Comparison of ENCODE assay signal across 8 cellular contexts in genomic region chr6:116278478-116278822, GRCh38. TPM values are rescaled to one million over a fixed set of nuclear protein-coding genes. Genes with fewer than 3 reads are reported as not detected.
DNase-seq lines count a peak whose midpoint lies in the region; ATAC-seq and TF ChIP-seq lines count a peak whose summit lies in the region.

No MANE protein-coding gene starts in this region.

- no peaks in the 10 kb centered on the region for H3K9me2 ChIP-seq in SK-N-SH

- 63% methylated on average over 11 of the region's 11 CpGs for WGBS in SK-N-SH (ENCODE audit: low lambda C conversion rate)

- POLR2A ChIA-PET in SK-N-SH (lab: Yijun Ruan, JAX) = interaction anchor here (1.8 to 2.1 kb wide), 2 partner anchors 10 to 49 kb away, joined by 5 to 11 read pairs; no protein-coding TSS in a partner anchor

- peaks cover 34% of the 10 kb centered on the region for H4K20me1 ChIP-seq in SK-N-SH (ENCODE audit: insufficient read depth)

- H3K27me3 Mint-ChIP-seq in activated T-helper 2 cell treated with anti-CD3 and anti-CD28 coated beads, Interferon-gamma antibody, Interleukin-2, Interleukin-4, amounts not matched to agents 10 μg/mL and 5 μg/mL and 100 μg/mL, durations not matched to agents 14 hours and 24 hours and 36 hours (ENCODE audit: low read depth) = peaks cover 3% of the 10 kb centered on the region
- peaks cover 15 to 21% (median 21%) of the 10 kb centered on the region in 3 donors for H3K27me3 Mint-ChIP-seq in immature natural killer cell (ENCODE audit: low read depth in 3 of 3)

- TF ChIP-seq RAD21 in SK-N-SH (IDR thresholded peaks at IDR 0.05; ENCODE audit: low read length) = no peak

- H3K9me3 ChIP-seq in SK-N-SH = no peaks in the 10 kb centered on the region
- H3K9me3 ChIP-seq in subcutaneous abdominal adipose tissue (ENCODE audit: control insufficient read depth in 5 of 5, low read length in 5 of 5) = no peaks in the 10 kb centered on the region

- intact Hi-C loops in activated T-helper 2 cell treated with anti-CD3 and anti-CD28 coated beads, Interferon-gamma antibody, Interleukin-2, Interleukin-4, amounts not matched to agents 10 μg/mL and 5 μg/mL and 100 μg/mL, durations not matched to agents 14 hours and 24 hours and 36 hours (cut with micrococcal nuclease) = loop anchor here (5.0 kb wide), 1 partner anchor 61 kb away; no protein-coding TSS in a partner anchor

- peak overlapping the region; percentile 89 for H3K4me2 ChIP-seq in SK-N-SH

- peak overlapping the region; percentile 97 for H3K27ac Mint-ChIP-seq in activated T-helper 2 cell treated with anti-CD3 and anti-CD28 coated beads, Interferon-gamma antibody, Interleukin-2, Interleukin-4, amounts not matched to agents 10 μg/mL and 5 μg/mL and 100 μg/mL, durations not matched to agents 14 hours and 24 hours and 36 hours
- peak overlapping the region; percentile 98 to 100 (median 100) for H3K27ac Mint-ChIP-seq in immature natural killer cell

- ATAC-seq in SK-N-SH treated with all-trans-retinoic acid at 6 μM for 48 hours = no peak

- no peak for TF ChIP-seq CTCF in SK-N-SH (IDR thresholded peaks at IDR 0.05)

- H3K36me3 Mint-ChIP-seq in activated T-helper 2 cell treated with anti-CD3 and anti-CD28 coated beads, Interferon-gamma antibody, Interleukin-2, Interleukin-4, amounts not matched to agents 10 μg/mL and 5 μg/mL and 100 μg/mL, durations not matched to agents 14 hours and 24 hours and 36 hours (ENCODE audit: low read depth) = peaks cover 53% of the 10 kb centered on the region
- H3K36me3 Mint-ChIP-seq in immature natural killer cell = peaks cover 15 to 22% (median 18%) of the 10 kb centered on the region in 3 donors

- no peak for TF ChIP-seq EP300 in SK-N-SH (IDR thresholded peaks at IDR 0.05; ENCODE audit: borderline replicate concordance in 1 of 2, low read depth in 1 of 2, low read length in 1 of 2)

- H3K27me3 ChIP-seq in SK-N-SH (ENCODE audit: insufficient read depth) (no peaks in the 10 kb centered on the region), subcutaneous abdominal adipose tissue (ENCODE audit: control insufficient read depth in 5 of 5, insufficient read depth in 4 of 5, low read length in 5 of 5) (no peaks in the 10 kb centered on the region)

- peaks cover 67% of the 10 kb centered on the region for H3K79me2 ChIP-seq in SK-N-SH (ENCODE audit: insufficient read depth)

- peaks cover 51% of the 10 kb centered on the region for H3K4me1 Mint-ChIP-seq in activated T-helper 2 cell treated with anti-CD3 and anti-CD28 coated beads, Interferon-gamma antibody, Interleukin-2, Interleukin-4, amounts not matched to agents 10 μg/mL and 5 μg/mL and 100 μg/mL, durations not matched to agents 14 hours and 24 hours and 36 hours (ENCODE audit: low read depth)
- H3K4me1 Mint-ChIP-seq in immature natural killer cell = peaks cover 61 to 72% of the 10 kb centered on the region in 2 donors

- peak overlapping the region; percentile 97 for H3K4me3 Mint-ChIP-seq in activated T-helper 2 cell treated with anti-CD3 and anti-CD28 coated beads, Interferon-gamma antibody, Interleukin-2, Interleukin-4, amounts not matched to agents 10 μg/mL and 5 μg/mL and 100 μg/mL, durations not matched to agents 14 hours and 24 hours and 36 hours (ENCODE audit: low read depth)
- peak overlapping the region; percentile 94 to 100 (median 97) for H3K4me3 Mint-ChIP-seq in immature natural killer cell

- no peaks in the 10 kb centered on the region for H3K9me3 Mint-ChIP-seq in activated T-helper 2 cell treated with anti-CD3 and anti-CD28 coated beads, Interferon-gamma antibody, Interleukin-2, Interleukin-4, amounts not matched to agents 10 μg/mL and 5 μg/mL and 100 μg/mL, durations not matched to agents 14 hours and 24 hours and 36 hours
- H3K9me3 Mint-ChIP-seq in immature natural killer cell = no peaks in the 10 kb centered on the region

- CTCF ChIA-PET in SK-N-SH (lab: Yijun Ruan, JAX) = interaction anchor here (1.8 to 4.9 kb wide), 7 partner anchors 9 to 284 kb away, joined by 5 to 59 read pairs (median 23); no protein-coding TSS in a partner anchor

- H3K4me1 ChIP-seq in SK-N-SH (ENCODE audit: control insufficient read depth in 1 of 2, insufficient read depth in 2 of 2, low read depth in 1 of 2, low read length in 1 of 2) (peaks cover 4 to 20% of the 10 kb centered on the region in 2 experiments; a peak in 2 of 4 replicates), subcutaneous abdominal adipose tissue (ENCODE audit: control insufficient read depth in 5 of 5, insufficient read depth in 5 of 5, low read length in 5 of 5) (peaks cover 14 to 55% (median 52%) of the 10 kb centered on the region in 5 donors)

- H3K9ac ChIP-seq in SK-N-SH = peak overlapping the region; percentile 96
- H3K9ac ChIP-seq in subcutaneous abdominal adipose tissue (ENCODE audit: low read length in 5 of 5) = peak overlapping the region; percentile 95 to 98 (median 97)

- H3K36me3 ChIP-seq in SK-N-SH (replicated peaks in 1 of 2; ENCODE audit: control insufficient read depth in 1 of 2, insufficient read depth in 2 of 2, low read length in 1 of 2) (peaks cover 21 to 23% of the 10 kb centered on the region in 2 experiments), subcutaneous abdominal adipose tissue (ENCODE audit: control insufficient read depth in 5 of 5, insufficient read depth in 5 of 5, low read length in 5 of 5) (peaks cover under 1 to 14% (median 4%) of the 10 kb centered on the region in 5 donors)

- DNase-seq in SK-N-SH (no peak), immature natural killer cell (no peak), HuH-7 (ENCODE audit: low spot score) (no peak), SIG-M5 (lab: John Stamatoyannopoulos, UW) (no peak), cerebellar cortex (ENCODE audit: low spot score) (no peak)
- no peak for DNase-seq in activated T-helper 2 cell treated with anti-CD3 and anti-CD28 coated beads, Interferon-gamma antibody, Interleukin-2, Interleukin-4, amounts not matched to agents 10 μg/mL and 5 μg/mL and 100 μg/mL, durations not matched to agents 14 hours and 24 hours and 36 hours (ENCODE audit: low spot score)

- no peak overlapping the region for H2AFZ ChIP-seq in SK-N-SH (ENCODE audit: low read depth)

- H3K27ac ChIP-seq in SK-N-SH (ENCODE audit: low read depth in 2 of 2, low read length in 1 of 2) = peak overlapping the region; percentile 94 to 98; a peak in 3 of 4 replicates
- H3K27ac ChIP-seq in subcutaneous abdominal adipose tissue (ENCODE audit: low read depth, low read length) = peak overlapping the region; percentile 99

- peaks cover 8% of the 10 kb centered on the region for H3F3A ChIP-seq in SK-N-SH (replicated peaks; ENCODE audit: insufficient read depth)

- H3K4me3 ChIP-seq in SK-N-SH (ENCODE audit: low read depth in 2 of 2, low read length in 1 of 2) (peak overlapping the region; percentile 62 to 82), subcutaneous abdominal adipose tissue (ENCODE audit: low read depth in 1 of 5, low read length in 5 of 5) (peak overlapping the region; percentile 89 to 98 (median 96))

TF ChIP-seq in SK-N-SH, 30 proteins besides CTCF, POLR2A, EP300 and RAD21 (continues in another document):
- no peak for TF ChIP-seq NFIC (IDR thresholded peaks at IDR 0.05; ENCODE audit: borderline replicate concordance)
- no peak for TF ChIP-seq USF2 (IDR thresholded peaks at IDR 0.05; ENCODE audit: borderline replicate concordance, low read depth, low read length)
- no peak for TF ChIP-seq YY1 (IDR thresholded peaks at IDR 0.05; ENCODE audit: low read depth)
- no peak for TF ChIP-seq SIN3A (IDR thresholded peaks at IDR 0.05; ENCODE audit: borderline replicate concordance, low read depth, low read length)
- no peak for TF ChIP-seq NRF1 (IDR thresholded peaks at IDR 0.05; ENCODE audit: low read depth, low read length)
- no peak for TF ChIP-seq TEAD4 (IDR thresholded peaks at IDR 0.05; ENCODE audit: borderline replicate concordance, insufficient read depth)

TF ChIP-seq in SK-N-SH treated with all-trans-retinoic acid at 6 μM for 48 hours, 23 proteins besides CTCF, POLR2A, EP300 and RAD21 (continues in another document):
- TF ChIP-seq CSRNP3 (CRISPR knock-in tag; IDR thresholded peaks at IDR 0.05) (no peak), ISL1 (CRISPR knock-in tag; IDR thresholded peaks at IDR 0.05) (no peak), ZNF8 (CRISPR knock-in tag; IDR thresholded peaks at IDR 0.05) (no peak)

RNA-seq across cellular contexts. Expression of gene TSPYL1, which starts 1.3 kb away (rescaled TPM):
- polyA plus RNA-seq in SK-N-SH (2012; rRNA removed) (27.9 and 31.7 TPM in 2 replicates), immature natural killer cell (10 to 100 TPM; 14.9 to 31.0 (median 21.6) TPM)
- 26.8 and 27.8 TPM in 2 replicates for polyA plus RNA-seq in SK-N-SH (2012; cell fraction: cytosol; rRNA removed)
- 13.0 and 19.1 TPM in 2 replicates for polyA plus RNA-seq in SK-N-SH (2012; cell fraction: nucleus; rRNA removed)
- 41.1 and 42.3 TPM in 2 replicates for total RNA-seq in activated T-helper 2 cell treated with anti-CD3 and anti-CD28 coated beads, Interferon-gamma antibody, Interleukin-2, Interleukin-4, amounts not matched to agents 10 μg/mL and 5 μg/mL and 100 μg/mL, durations not matched to agents 14 hours and 24 hours and 36 hours

RNA-seq across cellular contexts. Expression of gene TSPYL4, which starts 24.6 kb away (rescaled TPM):
- polyA plus RNA-seq in SK-N-SH (2012; rRNA removed) = 29.1 and 44.5 TPM in 2 replicates
- polyA plus RNA-seq in SK-N-SH (2012; cell fraction: cytosol; rRNA removed) = 26.3 and 28.2 TPM in 2 replicates
- 83.0 and 97.0 TPM in 2 replicates for polyA plus RNA-seq in SK-N-SH (2012; cell fraction: nucleus; rRNA removed)
- total RNA-seq in activated T-helper 2 cell treated with anti-CD3 and anti-CD28 coated beads, Interferon-gamma antibody, Interleukin-2, Interleukin-4, amounts not matched to agents 10 μg/mL and 5 μg/mL and 100 μg/mL, durations not matched to agents 14 hours and 24 hours and 36 hours = 17.5 and 18.0 TPM in 2 replicates
- 10 to 100 TPM in 1 of 3 donors, 1 to 10 TPM in 2; 8.1 to 11.9 (median 8.1) TPM for polyA plus RNA-seq in immature natural killer cell
